ENCODE assay signal across 12 cellular contexts in the genomic region with DNA sequence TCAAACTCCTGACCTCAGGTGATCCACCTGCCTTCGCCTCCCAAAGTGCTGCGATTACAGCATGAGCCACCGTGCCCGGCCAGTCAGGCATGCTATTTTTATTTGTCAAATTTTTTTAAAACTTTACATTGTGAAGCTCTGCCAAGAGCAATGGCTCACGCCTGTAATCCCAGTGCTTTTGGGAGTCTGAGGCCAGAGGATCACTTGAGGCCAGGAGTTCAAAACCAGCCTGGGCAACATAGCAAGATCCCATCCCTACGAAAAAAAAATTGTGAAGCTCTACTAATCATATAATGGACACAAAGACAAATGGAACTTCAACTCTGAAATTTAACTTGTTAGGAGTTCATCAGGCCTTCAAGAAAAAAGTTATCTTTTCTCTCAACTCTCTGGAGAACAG. TPM values are rescaled to one million over a fixed set of nuclear protein-coding genes. Genes with fewer than 3 reads are reported as not detected.
A peak's percentile ranks its signal among the peaks of the same experiment; 100 is the strongest.
DNase-seq lines count a peak whose midpoint lies in the region; ATAC-seq and TF ChIP-seq lines count a peak whose summit lies in the region.
"Had no signal": no experiment of that assay in that cellular context is flagged by ENCODE, and none has a peak within 500 bp of the region (broad histone marks: within the 10 kb centered on the region; RNA-seq: fewer than 3 reads in every experiment).

No MANE protein-coding gene starts in this region.

- no peaks in the 10 kb centered on the region for H3K9me3 ChIP-seq in A673 (ENCODE audit: low read depth, low read length, poor library complexity, severe bottlenecking)

- peaks cover 24% of the 10 kb centered on the region for H3K36me3 Mint-ChIP-seq in activated T-helper 17 cell treated with anti-CD3 and anti-CD28 coated beads, Interleukin-2, amount 50 U/mL, for 72 hours (ENCODE audit: low read depth)
- peaks cover 0 to 5% of the 10 kb centered on the region in 2 donors for H3K36me3 Mint-ChIP-seq in naive B cell

- H3K36me3 ChIP-seq in A673 (ENCODE audit: insufficient read depth, low read length, poor library complexity, severe bottlenecking), result peaks cover 4% of the 10 kb centered on the region

- H3K27ac Mint-ChIP-seq in activated T-helper 17 cell treated with anti-CD3 and anti-CD28 coated beads, Interleukin-2, amount 50 U/mL, for 72 hours, result peak overlapping the region; percentile 98
- H3K27ac Mint-ChIP-seq in naive B cell, result peak overlapping the region; percentile 80 to 99 (median 98)

- no peak for ATAC-seq in activated T-helper 17 cell treated with anti-CD3 and anti-CD28 coated beads, Interleukin-2, amount 50 U/mL, for 72 hours (replicated peaks)
- ATAC-seq in naive B cell (ENCODE audit: low read depth in 2 of 2) (no peak), GM18498 (IDR thresholded peaks at IDR 0.05; ENCODE audit: unreplicated experiment) (no peak)

- H3K4me3 Mint-ChIP-seq in activated T-helper 17 cell treated with anti-CD3 and anti-CD28 coated beads, Interleukin-2, amount 50 U/mL, for 72 hours, result peak overlapping the region; percentile 98
- peak overlapping the region; percentile 68 to 99 (median 84) for H3K4me3 Mint-ChIP-seq in naive B cell

- H3K4me3 ChIP-seq in A673 (ENCODE audit: low read depth, low read length, poor library complexity, severe bottlenecking) (peak overlapping the region; percentile 73), GM12865 (ENCODE audit: low read depth, low read length) (peak overlapping the region; percentile 96)

- H3K4me1 Mint-ChIP-seq in activated T-helper 17 cell treated with anti-CD3 and anti-CD28 coated beads, Interleukin-2, amount 50 U/mL, for 72 hours, result peaks cover 23% of the 10 kb centered on the region
- H3K4me1 Mint-ChIP-seq in naive B cell, result peaks cover 33 to 51% (median 38%) of the 10 kb centered on the region in 3 donors

- peak overlapping the region; percentile 84 for H3K27ac ChIP-seq in A673 (ENCODE audit: low read depth, low read length, poor library complexity, severe bottlenecking)

- no TSS peak for BruUV-seq in A673 (replicated peaks; lab: Mats Ljungman, UMichigan)

- no peak for TF ChIP-seq CTCF in A673 (conservative IDR thresholded peaks at IDR 0.05; ENCODE audit: low read depth, low read length)
- TF ChIP-seq CTCF in GM12865 (IDR thresholded peaks at IDR 0.05; ENCODE audit: insufficient read depth, low read depth, low read length, missing control alignments), result no peak

- intact Hi-C loops in A673 (cut with micrococcal nuclease; ENCODE audit: unreplicated experiment), result no loop called here

- H3K4me1 ChIP-seq in A673 (ENCODE audit: insufficient read depth, low read length, poor library complexity, severe bottlenecking), result peaks cover 13% of the 10 kb centered on the region

- DNase-seq in A673 (ENCODE audit: low spot score) (no peak), GM12865 (ENCODE audit: low read depth) (no peak), naive B cell (no peak), COR-L47 (lab: John Stamatoyannopoulos, UW) (no peak), NCI-H510A (lab: John Stamatoyannopoulos, UW) (no peak)
- no peak for DNase-seq in NK-92 treated with Interleukin-12 subunit alpha and Interleukin-12 subunit beta, amount 100 ng/mL, for 24 hours (lab: John Stamatoyannopoulos, UW)
- DNase-seq: NCI-H524 treated with DMSO at 0.1 percent for 48 hours had no signal

- CTCF ChIA-PET in A673 (lab: Charles Lee), result no interaction called here

- no peaks in the 10 kb centered on the region for H3K27me3 ChIP-seq in A673 (replicated peaks; ENCODE audit: insufficient read depth, low read depth, low read length, poor library complexity)

- no peaks in the 10 kb centered on the region for H3K9me3 Mint-ChIP-seq in activated T-helper 17 cell treated with anti-CD3 and anti-CD28 coated beads, Interleukin-2, amount 50 U/mL, for 72 hours
- no peaks in the 10 kb centered on the region for H3K9me3 Mint-ChIP-seq in naive B cell

- H3K27me3 Mint-ChIP-seq in activated T-helper 17 cell treated with anti-CD3 and anti-CD28 coated beads, Interleukin-2, amount 50 U/mL, for 72 hours, result no peaks in the 10 kb centered on the region
- no peaks in the 10 kb centered on the region for H3K27me3 Mint-ChIP-seq in naive B cell

- POLR2A ChIA-PET in A673 (lab: Charles Lee; ENCODE audit: low non-redundant PET), result no interaction called here

RNA-seq across cellular contexts. Expression of gene R3HDM2, which starts 1.9 kb away (rescaled TPM):
- total RNA-seq in A673 (2021), result 64.0 and 76.2 TPM in 2 replicates
- 10 to 100 TPM; 36.6 to 54.6 TPM for total RNA-seq in activated T-helper 17 cell treated with anti-CD3 and anti-CD28 coated beads, Interleukin-2, amount 50 U/mL, for 72 hours
- 10 to 100 TPM in 3 of 6 donors, 1 to 10 TPM in 3; 2.9 to 20.4 (median 10.2) TPM for polyA plus RNA-seq in naive B cell (ENCODE audit: low read depth in 6 of 6)

RNA-seq across cellular contexts. Expression of gene INHBC, which starts 5.6 kb away (rescaled TPM):
- not detected in 2 replicates for total RNA-seq in A673 (2021)
- total RNA-seq in activated T-helper 17 cell treated with anti-CD3 and anti-CD28 coated beads, Interleukin-2, amount 50 U/mL, for 72 hours, result not detected
- not detected for polyA plus RNA-seq in naive B cell (ENCODE audit: low read depth in 6 of 6)
- total RNA-seq: bronchial epithelial cell, Daoy, pulmonary artery endothelial cell had no signal

RNA-seq across cellular contexts. Expression of gene INHBE, which starts 26.1 kb away (rescaled TPM):
- total RNA-seq in A673 (2021), result 0.62 and 0.94 TPM in 2 replicates
- total RNA-seq in activated T-helper 17 cell treated with anti-CD3 and anti-CD28 coated beads, Interleukin-2, amount 50 U/mL, for 72 hours, result not detected
- polyA plus RNA-seq in naive B cell (ENCODE audit: low read depth in 6 of 6), result under 1 TPM in 1 of 6 donors, not detected in 5; 0.44 TPM
- total RNA-seq: pulmonary artery endothelial cell had no signal

RNA-seq across cellular contexts. Expression of gene GLI1, which starts 30.6 kb away (rescaled TPM):
- 22.4 and 22.6 TPM in 2 replicates for total RNA-seq in A673 (2021)
- 1 to 10 TPM in 1 of 2 donors, under 1 TPM in 1; 0.48 to 1.4 TPM for total RNA-seq in activated T-helper 17 cell treated with anti-CD3 and anti-CD28 coated beads, Interleukin-2, amount 50 U/mL, for 72 hours
- 1 to 10 TPM in 4 of 6 donors, under 1 TPM in 2; 0.27 to 2.4 (median 1.1) TPM for polyA plus RNA-seq in naive B cell (ENCODE audit: low read depth in 6 of 6)

RNA-seq across cellular contexts. Expression of gene ARHGAP9, which starts 50.7 kb away (rescaled TPM):
- 0.52 and 0.87 TPM in 2 replicates for total RNA-seq in A673 (2021)
- total RNA-seq in activated T-helper 17 cell treated with anti-CD3 and anti-CD28 coated beads, Interleukin-2, amount 50 U/mL, for 72 hours, result 100 to 1,000 TPM; 131 to 225 TPM
- 100 to 1,000 TPM; 152 to 231 (median 164) TPM for polyA plus RNA-seq in naive B cell (ENCODE audit: low read depth in 6 of 6)
- total RNA-seq: bronchial epithelial cell had no signal
